25 cellular contexts compared by ENCODE assay signal in the genomic region with DNA sequence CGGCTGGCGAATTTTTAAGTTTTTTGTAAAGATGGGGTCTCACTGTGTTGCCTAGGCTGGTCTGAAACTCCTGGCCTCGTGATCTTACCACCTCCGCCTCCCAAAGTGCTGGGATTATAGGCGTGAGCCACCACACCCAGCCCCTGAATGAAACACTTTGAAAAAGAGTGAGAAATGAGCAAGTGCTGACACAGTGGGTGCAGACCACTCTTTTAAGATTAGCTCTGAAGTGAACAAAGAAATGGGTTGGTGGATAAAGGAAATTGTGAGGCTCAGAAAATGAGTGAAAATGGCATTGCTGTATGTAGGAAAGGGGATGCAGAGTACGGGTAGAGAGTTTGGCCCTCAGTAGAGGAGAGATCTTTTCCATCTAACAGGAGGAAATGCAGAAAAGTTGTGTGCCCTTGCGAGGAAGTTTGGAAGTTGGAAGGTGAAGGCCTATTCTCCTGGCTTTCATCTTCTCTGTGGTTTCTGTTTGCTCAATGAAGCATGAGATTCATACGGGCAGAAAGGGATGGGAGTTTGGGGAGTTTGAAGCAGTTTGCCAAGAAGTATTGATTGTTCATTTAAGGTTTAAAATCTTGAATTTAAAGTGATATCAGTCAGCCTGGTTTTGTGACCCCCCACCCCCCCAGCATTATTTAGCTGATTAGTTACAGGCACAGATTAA. TPM values are rescaled to one million over a fixed set of nuclear protein-coding genes. Genes with fewer than 3 reads are reported as not detected.
"Had no signal": no experiment of that assay in that cellular context is flagged by ENCODE, and none has a peak within 500 bp of the region (broad histone marks: within the 10 kb centered on the region; RNA-seq: fewer than 3 reads in every experiment).

No MANE protein-coding gene starts in this region.

- FAIRE-seq: urothelium cell line had no signal

- ATAC-seq: gastroesophageal sphincter; heart right ventricle; mucosa of descending colon; naive thymus-derived CD8-positive, alpha-beta T cell; sciatic nerve; stimulated activated memory B cell treated with anti-CD40 and anti-IgM and Interleukin-4, amounts not matched to agents 10 μg/mL and 1 μg/mL and 100 μg/mL, for 72 hours had no signal

- H3K36me3 ChIP-seq: brain microvascular endothelial cell, esophagus muscularis mucosa, gastroesophageal sphincter, heart right ventricle, ovary, tibial artery had no signal

- H3K27ac ChIP-seq: brain microvascular endothelial cell, esophagus muscularis mucosa, gastroesophageal sphincter, heart right ventricle, ovary, tibial artery had no signal

- H3K9me3 ChIP-seq: esophagus muscularis mucosa, gastroesophageal sphincter, heart right ventricle, mucosa of descending colon, ovary, tibial artery had no signal

- H3K4me2 ChIP-seq: smooth muscle cell had no signal

- H3K27me3 ChIP-seq: brain microvascular endothelial cell, esophagus muscularis mucosa, gastroesophageal sphincter, heart right ventricle, ovary, tibial artery had no signal

- H3K4me3 ChIP-seq: esophagus muscularis mucosa, gastroesophageal sphincter, heart right ventricle, mucosa of descending colon, ovary, smooth muscle cell, tibial artery had no signal

- H3K27ac Mint-ChIP-seq: activated CD4-positive, alpha-beta T cell treated with anti-CD3 and anti-CD28 coated beads, Interleukin-2, amount 10 ng/mL, durations not matched to agents 7 days and 5 days; activated naive CD8-positive, alpha-beta T cell treated with anti-CD3 and anti-CD28 coated beads, Interleukin-2, amount 10 ng/mL, durations not matched to agents 7 days and 5 days; activated T-helper 1 cell treated with anti-CD3 and anti-CD28 coated beads, Interleukin-12 subunit alpha, Interleukin-12 subunit beta, Interleukin-2, Interleukin-4 antibody, amounts not matched to agents 30 ng/mL and 10 ng/mL and 1 ng/mL, durations not matched to agents 14 hours and 24 hours and 36 hours; memory B cell; naive thymus-derived CD8-positive, alpha-beta T cell; stimulated activated memory B cell treated with anti-CD40 and anti-IgM and Interleukin-4, amounts not matched to agents 10 μg/mL and 1 μg/mL and 100 μg/mL, for 72 hours had no signal

- DNase-seq: activated CD4-positive, alpha-beta T cell treated with anti-CD3 and anti-CD28 coated beads, Interleukin-2, amount 10 ng/mL, durations not matched to agents 7 days and 5 days; activated CD4-positive, CD25-positive, alpha-beta regulatory T cell; activated gamma-delta T cell treated with Interleukin-2 at 50 U/mL for 16 hours; activated naive CD8-positive, alpha-beta T cell treated with anti-CD3 and anti-CD28 coated beads, Interleukin-2, amount 10 ng/mL, durations not matched to agents 7 days and 5 days; brain microvascular endothelial cell; cortex of kidney; heart right ventricle; mucosa of descending colon; naive thymus-derived CD8-positive, alpha-beta T cell; ovary; stimulated activated CD4-positive, alpha-beta T cell treated with anti-CD3 and anti-CD28 coated beads, Interleukin-4, amount 100 ng/mL, for 24 hours; T1000; tibial artery had no signal

- H3K27me3 Mint-ChIP-seq: activated CD4-positive, alpha-beta T cell treated with anti-CD3 and anti-CD28 coated beads, Interleukin-2, amount 10 ng/mL, durations not matched to agents 7 days and 5 days; activated naive CD8-positive, alpha-beta T cell treated with anti-CD3 and anti-CD28 coated beads, Interleukin-2, amount 10 ng/mL, durations not matched to agents 7 days and 5 days; memory B cell; naive thymus-derived CD8-positive, alpha-beta T cell; stimulated activated memory B cell treated with anti-CD40 and anti-IgM and Interleukin-4, amounts not matched to agents 10 μg/mL and 1 μg/mL and 100 μg/mL, for 72 hours had no signal

- H3K9me3 Mint-ChIP-seq: activated CD4-positive, alpha-beta T cell treated with anti-CD3 and anti-CD28 coated beads, Interleukin-2, amount 10 ng/mL, durations not matched to agents 7 days and 5 days; activated naive CD8-positive, alpha-beta T cell treated with anti-CD3 and anti-CD28 coated beads, Interleukin-2, amount 10 ng/mL, durations not matched to agents 7 days and 5 days; activated T-helper 1 cell treated with anti-CD3 and anti-CD28 coated beads, Interleukin-12 subunit alpha, Interleukin-12 subunit beta, Interleukin-2, Interleukin-4 antibody, amounts not matched to agents 30 ng/mL and 10 ng/mL and 1 ng/mL, durations not matched to agents 14 hours and 24 hours and 36 hours; memory B cell; naive thymus-derived CD8-positive, alpha-beta T cell; stimulated activated memory B cell treated with anti-CD40 and anti-IgM and Interleukin-4, amounts not matched to agents 10 μg/mL and 1 μg/mL and 100 μg/mL, for 72 hours had no signal

- H3K4me3 Mint-ChIP-seq: activated CD4-positive, alpha-beta T cell treated with anti-CD3 and anti-CD28 coated beads, Interleukin-2, amount 10 ng/mL, durations not matched to agents 7 days and 5 days; activated naive CD8-positive, alpha-beta T cell treated with anti-CD3 and anti-CD28 coated beads, Interleukin-2, amount 10 ng/mL, durations not matched to agents 7 days and 5 days; activated T-helper 1 cell treated with anti-CD3 and anti-CD28 coated beads, Interleukin-12 subunit alpha, Interleukin-12 subunit beta, Interleukin-2, Interleukin-4 antibody, amounts not matched to agents 30 ng/mL and 10 ng/mL and 1 ng/mL, durations not matched to agents 14 hours and 24 hours and 36 hours; memory B cell; naive thymus-derived CD8-positive, alpha-beta T cell; stimulated activated memory B cell treated with anti-CD40 and anti-IgM and Interleukin-4, amounts not matched to agents 10 μg/mL and 1 μg/mL and 100 μg/mL, for 72 hours had no signal

RNA-seq across cellular contexts. Expression of gene FRMPD2, which starts 43.0 kb away (rescaled TPM):
- total RNA-seq: activated CD4-positive, alpha-beta T cell treated with anti-CD3 and anti-CD28 coated beads, Interleukin-2, amount 10 ng/mL, durations not matched to agents 7 days and 5 days; activated CD8-positive, alpha-beta memory T cell treated with anti-CD3 and anti-CD28 coated beads for 36 hours; activated naive CD8-positive, alpha-beta T cell treated with anti-CD3 and anti-CD28 coated beads, Interleukin-2, amount 10 ng/mL, durations not matched to agents 7 days and 5 days; activated T-helper 1 cell treated with anti-CD3 and anti-CD28 coated beads, Interleukin-12 subunit alpha, Interleukin-12 subunit beta, Interleukin-2, Interleukin-4 antibody, amounts not matched to agents 30 ng/mL and 10 ng/mL and 1 ng/mL, durations not matched to agents 14 hours and 24 hours and 36 hours; esophagus muscularis mucosa; naive thymus-derived CD8-positive, alpha-beta T cell; pulmonary artery endothelial cell; smooth muscle cell; T-helper 1 cell treated with Interleukin-12 subunit alpha and Interleukin-12 subunit beta and Interleukin-4 antibody, amounts not matched to agents 30 ng/mL and 1 ng/mL, for 36 hours had no signal
- polyA plus RNA-seq: heart right ventricle; liver; naive thymus-derived CD8-positive, alpha-beta T cell had no signal
